Comparison of ENCODE assay signal across 14 cellular contexts in the genomic region with DNA sequence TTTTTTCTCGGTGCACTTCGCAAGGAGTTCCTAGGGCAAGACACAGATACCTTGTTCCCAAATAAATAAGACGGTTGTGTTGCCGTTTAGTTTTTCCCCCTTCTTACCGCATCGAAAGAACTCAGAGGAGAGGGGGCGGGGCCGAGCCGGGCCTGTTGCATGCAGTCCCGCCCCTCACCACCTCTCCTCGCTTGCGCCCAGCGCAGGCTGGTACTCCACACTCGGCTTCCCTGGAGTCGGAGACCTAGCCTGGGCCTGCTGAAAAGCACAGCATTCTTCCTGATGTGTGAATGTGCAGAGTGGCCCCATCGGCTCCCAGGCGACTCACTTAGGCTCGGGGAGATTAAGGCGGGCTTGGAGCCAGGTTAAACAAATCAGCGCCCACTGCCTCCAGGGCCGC. TPM values are rescaled to one million over a fixed set of nuclear protein-coding genes. Genes with fewer than 3 reads are reported as not detected.
DNase-seq lines count a peak whose midpoint lies in the region; ATAC-seq, FAIRE-seq and TF ChIP-seq lines count a peak whose summit lies in the region.
"Had no signal": no experiment of that assay in that cellular context is flagged by ENCODE, and none has a peak within 500 bp of the region (broad histone marks: within the 10 kb centered on the region; RNA-seq: fewer than 3 reads in every experiment).

No MANE protein-coding gene starts in this region.

- H3K36me3 Mint-ChIP-seq in activated T-cell treated with anti-CD3 and anti-CD28 coated beads, Interleukin-2, amount 50 U/mL, for 72 hours (ENCODE audit: insufficient read depth in 2 of 2) = no peaks in the 10 kb centered on the region
- H3K36me3 Mint-ChIP-seq: memory B cell had no signal

- no peak overlapping the region for H3K4ac ChIP-seq in neuronal stem cell (ENCODE audit: low read length)

- no peak overlapping the region for H2BK120ac ChIP-seq in neuronal stem cell (ENCODE audit: low read depth, low read length)

- no peaks in the 10 kb centered on the region for H3K4me1 Mint-ChIP-seq in activated T-cell treated with anti-CD3 and anti-CD28 coated beads, Interleukin-2, amount 50 U/mL, for 72 hours (ENCODE audit: low read depth)
- H3K4me1 Mint-ChIP-seq: memory B cell had no signal

- CTCF ChIA-PET in HEK293T (lab: Yijun Ruan, JAX) = no interaction called here
- CTCF ChIA-PET in K562 (lab: Yijun Ruan, JAX; ENCODE audit: low intra/inter-chr PET ratio) = no interaction called here

- H4K8ac ChIP-seq in neuronal stem cell (ENCODE audit: low read depth, low read length) = no peak overlapping the region

- H3K9ac ChIP-seq in K562 (ENCODE audit: insufficient read depth in 1 of 2, low read depth in 2 of 2, low read length in 2 of 2) (no peak overlapping the region; a peak in 2 of 4 replicates), neuronal stem cell (ENCODE audit: low read depth, low read length, poor library complexity) (no peak overlapping the region)

- no peak overlapping the region for H2BK15ac ChIP-seq in neuronal stem cell (ENCODE audit: low read length)

- 3% methylated on average over 11 of the region's 21 CpGs for WGBS in K562 (ENCODE audit: insufficient coverage, low coverage, missing lambda C conversion rate)
- WGBS in neuronal stem cell (ENCODE audit: extremely low coverage in 2 of 2, insufficient read length in 2 of 2, insufficient replicate concordance in 1 of 2), 2 donors = no CpG with 5 or more reads among the region's 21 CpGs

- H3K9me3 ChIP-seq in K562 (replicated peaks; ENCODE audit: control insufficient read depth, insufficient read depth, low read depth, low read length) (no peaks in the 10 kb centered on the region), neuronal stem cell (replicated peaks in 1 of 2; ENCODE audit: control insufficient read depth in 2 of 2, insufficient read depth in 1 of 2, low read depth in 1 of 2, low read length in 2 of 2) (no peaks in the 10 kb centered on the region)
- H3K9me3 ChIP-seq: ascending aorta had no signal

- no peak for FAIRE-seq in K562 (lab: Jason Lieb, UNC)

- H3K23ac ChIP-seq in neuronal stem cell (ENCODE audit: low read depth, low read length, poor library complexity) = no peak overlapping the region

- H3K4me1 ChIP-seq in K562 (replicated peaks in 1 of 2; ENCODE audit: control insufficient read depth in 2 of 2, insufficient read depth in 2 of 2, low read length in 2 of 2) (peaks cover 0 to 5% of the 10 kb centered on the region in 2 experiments; a peak in 1 of 5 replicates), neuronal stem cell (ENCODE audit: control insufficient read depth in 2 of 2, insufficient read depth in 1 of 2, low read depth in 1 of 2, low read length in 2 of 2) (no peaks in the 10 kb centered on the region)
- H3K4me1 ChIP-seq: ascending aorta had no signal

- no peaks in the 10 kb centered on the region for H3K79me2 ChIP-seq in K562 (ENCODE audit: control insufficient read depth, insufficient read depth, low read length)

- peak overlapping the region in 1 of 2 donors; percentile 7 for H3K4me3 Mint-ChIP-seq in activated T-cell treated with anti-CD3 and anti-CD28 coated beads, Interleukin-2, amount 50 U/mL, for 72 hours
- H3K4me3 Mint-ChIP-seq: memory B cell had no signal

- H3K9me1 ChIP-seq in K562 (ENCODE audit: control insufficient read depth, insufficient read depth, low read length) = no peaks in the 10 kb centered on the region

- H3K36me3 ChIP-seq in K562 (ENCODE audit: control insufficient read depth, insufficient read depth, low read length) (no peaks in the 10 kb centered on the region), neuronal stem cell (replicated peaks in 1 of 2; ENCODE audit: control insufficient read depth in 2 of 2, insufficient read depth in 2 of 2, low read length in 2 of 2) (no peaks in the 10 kb centered on the region)
- H3K36me3 ChIP-seq: ascending aorta had no signal

- H4K91ac ChIP-seq in neuronal stem cell (ENCODE audit: low read depth, low read length, poor library complexity) = no peak overlapping the region

- peak; percentile 10 to 14 for DNase-seq in activated T-cell treated with anti-CD3 and anti-CD28 coated beads, Interleukin-2, amount 50 U/mL, for 72 hours
- DNase-seq in activated T-cell treated with anti-CD3 and anti-CD28 coated beads for 4 hours (no peak), HEK293T (ENCODE audit: extremely low spot score) (peak; percentile 50), K562 (ENCODE audit: extremely low read depth in 1 of 4, low spot score in 3 of 4) (peak; percentile 5 to 14 (median 12)), neuronal stem cell (ENCODE audit: low spot score) (no peak), NCI-H2196 (lab: John Stamatoyannopoulos, UW; ENCODE audit: unreplicated experiment) (no peak)
- DNase-seq: activated CD4-positive, CD25-positive, alpha-beta regulatory T cell treated with anti-CD3 and anti-CD28 coated beads, Interleukin-2, amount 50 U/mL, for 72 hours; DMS153; hypothalamus; NCI-H2029 treated with DMSO at 0.1 percent for 48 hours had no signal

- no peak overlapping the region for H3K4me3 ChIP-seq in K562
- no peak overlapping the region for H3K4me3 ChIP-seq in neuronal stem cell (ENCODE audit: low read length in 2 of 2)
- H3K4me3 ChIP-seq: ascending aorta had no signal

- TF ChIP-seq CTCF in K562 (IDR thresholded peaks at IDR 0.05 in 2 of 3, conservative IDR thresholded peaks at IDR 0.05 in 1 of 3; ENCODE audit: insufficient read depth in 2 of 3, low read depth in 1 of 3, low read length in 3 of 3) = no peak

- H4K20me1 ChIP-seq in K562 (replicated peaks; ENCODE audit: control insufficient read depth, insufficient read depth, low read length) = no peaks in the 10 kb centered on the region

- H3K14ac ChIP-seq in neuronal stem cell (ENCODE audit: low read length) = no peak overlapping the region

- peak in 1 of 2 donors; percentile 39 for ATAC-seq in activated T-cell treated with anti-CD3 and anti-CD28 coated beads, Interleukin-2, amount 50 U/mL, for 72 hours (replicated peaks in 1 of 2)
- ATAC-seq in K562 (peak; percentile 87), GM21723 (IDR thresholded peaks at IDR 0.05; ENCODE audit: unreplicated experiment) (no peak), GM18909 (IDR thresholded peaks at IDR 0.05; ENCODE audit: poor library complexity, unreplicated experiment) (no peak)

- no TSS peak for BruUV-seq in K562 (replicated peaks; lab: Mats Ljungman, UMichigan)

- H3K27ac ChIP-seq in K562 (ENCODE audit: extremely low read depth, low read depth, low read length) (no peak overlapping the region), neuronal stem cell (replicated peaks; ENCODE audit: low read length) (no peak overlapping the region)
- H3K27ac ChIP-seq: ascending aorta had no signal

- H2AFZ ChIP-seq in K562 (ENCODE audit: low read depth, low read length) = no peak overlapping the region
- peak overlapping the region; percentile 29 for H2AFZ ChIP-seq in neuronal stem cell (ENCODE audit: low read length)

- intact Hi-C loops in K562 (cut with micrococcal nuclease) = no loop called here

- no peak for TF ChIP-seq RAD21 in K562 (CRISPR knock-in tag; conservative IDR thresholded peaks at IDR 0.05 in 1 of 2, IDR thresholded peaks at IDR 0.05 in 1 of 2)

- H3K4me2 ChIP-seq in K562 (ENCODE audit: insufficient read depth, low read length) (no peak overlapping the region), neuronal stem cell (ENCODE audit: insufficient read depth, low read length, poor library complexity, severe bottlenecking) (no peak overlapping the region)

- H3K9me3 Mint-ChIP-seq in activated T-cell treated with anti-CD3 and anti-CD28 coated beads, Interleukin-2, amount 50 U/mL, for 72 hours = peaks cover 0 to 2% of the 10 kb centered on the region in 2 donors
- H3K9me3 Mint-ChIP-seq: memory B cell had no signal

- POLR2A ChIA-PET in HEK293T (lab: Yijun Ruan, JAX) (no interaction called here), K562 (lab: Yijun Ruan, JAX) (no interaction called here)

- H2BK12ac ChIP-seq in neuronal stem cell (ENCODE audit: low read length) = no peak overlapping the region

- no peak for TF ChIP-seq POLR2A in K562 (conservative IDR thresholded peaks at IDR 0.05)

- no peak overlapping the region for H3K27ac Mint-ChIP-seq in activated T-cell treated with anti-CD3 and anti-CD28 coated beads, Interleukin-2, amount 50 U/mL, for 72 hours
- H3K27ac Mint-ChIP-seq: memory B cell had no signal

- H2BK5ac ChIP-seq in neuronal stem cell (ENCODE audit: low read length) = no peak overlapping the region

- H3K27me3 Mint-ChIP-seq in activated T-cell treated with anti-CD3 and anti-CD28 coated beads, Interleukin-2, amount 50 U/mL, for 72 hours (ENCODE audit: low read depth) = peaks cover 55% of the 10 kb centered on the region

- H2AK5ac ChIP-seq in neuronal stem cell (ENCODE audit: low read depth, low read length) = no peak overlapping the region

- no peak for TF ChIP-seq EP300 in K562 (IDR thresholded peaks at IDR 0.05; ENCODE audit: low read length)

- in situ Hi-C loops in K562 (cut with MboI) = loop anchor here (25.0 kb wide), 2 partner anchors 209 to 584 kb away; no protein-coding TSS in a partner anchor

- H3K27me3 ChIP-seq in K562 (ENCODE audit: control insufficient read depth in 2 of 2, insufficient read depth in 2 of 2, low read length in 2 of 2) = peaks cover 0 to 8% of the 10 kb centered on the region in 2 experiments; a peak in 2 of 5 replicates
- H3K27me3 ChIP-seq in neuronal stem cell (ENCODE audit: control insufficient read depth in 3 of 3, insufficient read depth in 3 of 3, low read depth in 1 of 3, low read length in 3 of 3) = no peaks in the 10 kb centered on the region
- H3K27me3 ChIP-seq: ascending aorta had no signal

- H3K79me1 ChIP-seq in neuronal stem cell (ENCODE audit: low read depth, low read length) = no peaks in the 10 kb centered on the region

- H3K18ac ChIP-seq in neuronal stem cell (ENCODE audit: low read length) = peak overlapping the region; percentile 48

RNA-seq across cellular contexts. Expression of gene VMA21, which starts 26.1 kb away (rescaled TPM):
- total RNA-seq in activated T-cell treated with anti-CD3 and anti-CD28 coated beads, Interleukin-2, amount 50 U/mL, for 72 hours = 10 to 100 TPM; 29.3 to 30.6 TPM
- total RNA-seq in K562 (2011; cell fraction: chromatin; rRNA removed; ENCODE audit: low replicate concordance) = 10.1 and 26.8 TPM in 2 replicates
- total RNA-seq in K562 (2011; cell fraction: nucleolus; rRNA removed) = 10.8 and 13.7 TPM in 2 replicates
- total RNA-seq in K562 (2011; cell fraction: nucleoplasm; rRNA removed) = 31.3 and 64.0 TPM in 2 replicates
- 47.5 and 53.5 TPM in 2 replicates for total RNA-seq in K562 (2014; rRNA removed)
- total RNA-seq in K562 (2014; rRNA removed; fragmentation: Illumina TruSeq; extraction: Trizol) = 101 and 109 TPM in 2 replicates
- 87.1 and 96.7 TPM in 2 replicates for total RNA-seq in K562 (2015; rRNA removed; fragmentation: Illumina TruSeq; extraction: Trizol)
- 64.8 and 66.1 TPM in 2 replicates for total RNA-seq in K562 (2021)
- 47.3 and 47.6 TPM in 2 replicates for polyA plus RNA-seq in K562 (2011; rRNA removed)
- polyA plus RNA-seq in K562 (2011; cell fraction: cytosol; rRNA removed) = 18.9 and 29.1 TPM in 2 replicates
- 8.0 and 11.8 TPM in 2 replicates for polyA plus RNA-seq in K562 (2011; cell fraction: nucleus; rRNA removed)
- polyA plus RNA-seq in K562 (2012) = 16.2 and 17.2 TPM in 2 replicates
- polyA plus RNA-seq in K562 (2014; fragmentation: Illumina TruSeq; extraction: Trizol) = 25.5 and 32.5 TPM in 2 replicates
- 10 to 100 TPM; 17.5 to 27.8 TPM for polyA plus RNA-seq in K562 (2014; fragmentation: Nextera tagmentation; extraction: Ambion mirVana)
- polyA plus RNA-seq in K562 (2014; rRNA removed) = 35.1 and 45.2 TPM in 2 replicates
- polyA minus RNA-seq in K562 (2011; rRNA and poly(A)+ RNA removed) = 64.2 and 75.1 TPM in 2 replicates
- polyA minus RNA-seq in K562 (2011; cell fraction: cytosol; rRNA and poly(A)+ RNA removed) = 43.0 and 50.1 TPM in 2 replicates
- 5.8 and 9.7 TPM in 2 replicates for polyA minus RNA-seq in K562 (2011; cell fraction: nucleus; rRNA and poly(A)+ RNA removed)
- 46.7 TPM for polyA plus RNA-seq in neuronal stem cell (2013, experiment 1 of 2)
- 48.2 TPM for polyA plus RNA-seq in neuronal stem cell (2013, experiment 2 of 2)

Comparison
In these comparisons a context has a peak if more than half of its experiments do, and no peak if none do; other contexts are left out.
1. DNase-seq: peak in activated T-cell treated with anti-CD3 and anti-CD28 coated beads, Interleukin-2, amount 50 U/mL, for 72 hours (2 of 2), HEK293T (single experiment) and K562 (4 of 4); none in activated T-cell treated with anti-CD3 and anti-CD28 coated beads for 4 hours (single experiment), neuronal stem cell (single experiment) and NCI-H2196 (single experiment).